ENCODE assay signal across 16 cellular contexts in genomic region chr3:194470615-194471014, GRCh38. TPM values are rescaled to one million over a fixed set of nuclear protein-coding genes. Genes with fewer than 3 reads are reported as not detected.
A peak's percentile ranks its signal among the peaks of the same experiment; 100 is the strongest.
DNase-seq lines count a peak whose midpoint lies in the region; ATAC-seq and TF ChIP-seq lines count a peak whose summit lies in the region.
"Had no signal": no experiment of that assay in that cellular context is flagged by ENCODE, and none has a peak within 500 bp of the region (broad histone marks: within the 10 kb centered on the region; RNA-seq: fewer than 3 reads in every experiment).

No MANE protein-coding gene starts in this region.

- H3K36me3 ChIP-seq in right atrium auricular region (no peaks in the 10 kb centered on the region), adrenal gland (replicated peaks in 1 of 2) (no peaks in the 10 kb centered on the region)
- H3K36me3 ChIP-seq in naive thymus-derived CD4-positive, alpha-beta T cell (ENCODE audit: control insufficient read depth in 2 of 3, insufficient read depth in 3 of 3, low read length in 3 of 3), result no peaks in the 10 kb centered on the region

- intact Hi-C loops in left ventricle myocardium superior (cut with micrococcal nuclease) (loop anchor here (5.0 kb wide), 1 partner anchor 122 kb away; no protein-coding TSS in a partner anchor), adrenal gland (cut with DNase I) (loop anchor here in 1 of 2 donors (5.0 kb wide), 1 partner anchor 127 kb away; no protein-coding TSS in a partner anchor)
- intact Hi-C loops in naive thymus-derived CD4-positive, alpha-beta T cell (cut with micrococcal nuclease), result loop anchor here in 1 of 2 donors (5.0 to 10.0 kb wide), 2 partner anchors 138 to 634 kb away; no protein-coding TSS in a partner anchor

- DNase-seq in right atrium auricular region (ENCODE audit: low spot score) (no peak), left ventricle myocardium superior (no peak), adrenal gland (peak in 1 of 7 donors; percentile 20), iris pigment epithelial cell (ENCODE audit: low read depth) (peak; percentile 45), SIG-M5 (lab: John Stamatoyannopoulos, UW) (no peak)
- DNase-seq in naive thymus-derived CD4-positive, alpha-beta T cell, result no peak
- no peak for DNase-seq in naive thymus-derived CD8-positive, alpha-beta T cell
- DNase-seq: C1 segment of cervical spinal cord, DND-41, GDM1, NCI-H1105 treated with DMSO at 0.1 percent for 48 hours, NCI-H1930, NCI-H446, NCI-H69, OCI-M1, RPMI8226 had no signal

- no peak for ATAC-seq in left ventricle myocardium superior
- ATAC-seq in naive thymus-derived CD4-positive, alpha-beta T cell, result no peak
- no peak for ATAC-seq in naive thymus-derived CD8-positive, alpha-beta T cell

- peaks cover 0 to 47% of the 10 kb centered on the region in 2 donors for H3K4me1 ChIP-seq in right atrium auricular region
- H3K4me1 ChIP-seq in adrenal gland (replicated peaks in 1 of 2), result peaks cover 7 to 42% of the 10 kb centered on the region in 2 donors
- H3K4me1 ChIP-seq in naive thymus-derived CD4-positive, alpha-beta T cell (ENCODE audit: control insufficient read depth in 2 of 2, insufficient read depth in 2 of 2, low read length in 2 of 2), result peaks cover 0 to 4% of the 10 kb centered on the region in 2 donors

- WGBS in adrenal gland, 4 donors, result 36 to 48% (median 41%) methylated on average over 4 of the region's 4 CpGs

- H3K36me3 Mint-ChIP-seq in naive thymus-derived CD4-positive, alpha-beta T cell, result peaks cover 0 to 4% (median 0%) of the 10 kb centered on the region in 5 donors
- H3K36me3 Mint-ChIP-seq in naive thymus-derived CD8-positive, alpha-beta T cell, result peaks cover 0 to 4% (median 0%) of the 10 kb centered on the region in 3 donors

- no peak overlapping the region for H3K4me3 Mint-ChIP-seq in naive thymus-derived CD4-positive, alpha-beta T cell
- H3K4me3 Mint-ChIP-seq in naive thymus-derived CD8-positive, alpha-beta T cell, result no peak overlapping the region

- no peaks in the 10 kb centered on the region for H3K27me3 ChIP-seq in right atrium auricular region
- H3K27me3 ChIP-seq in adrenal gland, result no peaks in the 10 kb centered on the region
- H3K27me3 ChIP-seq in naive thymus-derived CD4-positive, alpha-beta T cell (ENCODE audit: control insufficient read depth in 2 of 2, insufficient read depth in 2 of 2, low read length in 2 of 2), result no peaks in the 10 kb centered on the region

- peak overlapping the region; percentile 37 to 59 for H3K27ac ChIP-seq in right atrium auricular region
- peak overlapping the region in 3 of 5 donors; percentile 2 to 48 (median 35) for H3K27ac ChIP-seq in adrenal gland
- no peak overlapping the region for H3K27ac ChIP-seq in naive thymus-derived CD4-positive, alpha-beta T cell (ENCODE audit: low read depth, low read length)

- peaks cover 17 to 36% (median 24%) of the 10 kb centered on the region in 7 donors for H3K4me1 Mint-ChIP-seq in naive thymus-derived CD4-positive, alpha-beta T cell
- peaks cover 8 to 19% (median 17%) of the 10 kb centered on the region in 4 donors for H3K4me1 Mint-ChIP-seq in naive thymus-derived CD8-positive, alpha-beta T cell

- no peak overlapping the region for H3K4me3 ChIP-seq in right atrium auricular region
- no peak overlapping the region for H3K4me3 ChIP-seq in adrenal gland
- no peak overlapping the region for H3K4me3 ChIP-seq in naive thymus-derived CD4-positive, alpha-beta T cell (ENCODE audit: low read length)

- CTCF ChIA-PET in naive thymus-derived CD4-positive, alpha-beta T cell (lab: Charles Lee), result interaction anchor here (0.7 to 4.3 kb wide), 7 partner anchors 52 to 127 kb away, joined by 3 to 23 read pairs (median 4); no protein-coding TSS in a partner anchor

- no peak for TF ChIP-seq POLR2A in adrenal gland (IDR thresholded peaks at IDR 0.05)

- H3K9me3 ChIP-seq in right atrium auricular region (no peaks in the 10 kb centered on the region), adrenal gland (replicated peaks in 1 of 3) (no peaks in the 10 kb centered on the region)
- no peaks in the 10 kb centered on the region for H3K9me3 ChIP-seq in naive thymus-derived CD4-positive, alpha-beta T cell (ENCODE audit: control insufficient read depth in 2 of 3, low read length in 3 of 3)

- POLR2A ChIA-PET in naive thymus-derived CD4-positive, alpha-beta T cell (lab: Charles Lee), result no interaction called here
- POLR2A ChIA-PET in naive thymus-derived CD8-positive, alpha-beta T cell (lab: Charles Lee), result no interaction called here

- no peaks in the 10 kb centered on the region for H3K27me3 Mint-ChIP-seq in naive thymus-derived CD4-positive, alpha-beta T cell
- no peaks in the 10 kb centered on the region for H3K27me3 Mint-ChIP-seq in naive thymus-derived CD8-positive, alpha-beta T cell

- H3K9me3 Mint-ChIP-seq in naive thymus-derived CD4-positive, alpha-beta T cell, result no peaks in the 10 kb centered on the region
- no peaks in the 10 kb centered on the region for H3K9me3 Mint-ChIP-seq in naive thymus-derived CD8-positive, alpha-beta T cell

- TF ChIP-seq CTCF in right atrium auricular region (IDR thresholded peaks at IDR 0.05) (no peak), adrenal gland (IDR thresholded peaks at IDR 0.05) (no peak)

- H3K27ac Mint-ChIP-seq in naive thymus-derived CD4-positive, alpha-beta T cell, result no peak overlapping the region
- H3K27ac Mint-ChIP-seq in naive thymus-derived CD8-positive, alpha-beta T cell, result no peak overlapping the region

RNA-seq across cellular contexts. Expression of gene ATP13A3, which starts 16.2 kb away (rescaled TPM):
- total RNA-seq in right atrium auricular region (100 to 1,000 TPM; 188 to 284 TPM), left ventricle myocardium superior (41.4 TPM), adrenal gland (100 to 1,000 TPM in 3 of 8 donors, 10 to 100 TPM in 5; 30.6 to 111 (median 83.6) TPM)
- 10 to 100 TPM; 17.6 to 43.2 (median 22.6) TPM for polyA plus RNA-seq in adrenal gland
- total RNA-seq in naive thymus-derived CD4-positive, alpha-beta T cell, result 10 to 100 TPM; 46.5 to 81.8 (median 58.4) TPM
- polyA plus RNA-seq in naive thymus-derived CD4-positive, alpha-beta T cell, result 1 to 10 TPM; 4.6 to 6.2 TPM
- 10 to 100 TPM; 51.7 to 53.8 TPM for total RNA-seq in naive thymus-derived CD8-positive, alpha-beta T cell
- 10 to 100 TPM in 2 of 3 donors, 1 to 10 TPM in 1; 5.9 to 13.2 (median 10.6) TPM for polyA plus RNA-seq in naive thymus-derived CD8-positive, alpha-beta T cell
